ENCODE assay signal across 2 cellular contexts in the genomic region with DNA sequence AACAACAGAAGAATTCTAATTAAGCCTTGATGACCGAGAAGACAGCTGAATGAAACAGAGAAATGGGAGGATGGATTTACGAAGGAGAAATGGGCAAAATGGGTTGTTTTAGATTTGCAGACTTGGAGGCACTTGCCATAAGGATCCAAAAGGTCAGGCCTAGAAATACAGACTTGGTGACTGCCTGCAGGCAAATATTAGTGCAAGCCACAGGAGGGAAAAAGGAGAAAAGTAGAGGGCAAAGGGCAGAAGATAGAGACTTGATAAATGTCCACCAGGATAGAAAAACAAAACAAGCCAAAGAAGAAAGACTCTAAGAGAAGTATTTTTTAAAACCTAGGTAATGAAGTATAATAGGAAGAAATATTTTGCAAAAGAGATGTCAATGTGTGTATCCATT.
TF ChIP-seq lines count a peak whose summit lies in the region.

No MANE protein-coding gene starts in this region.

TF ChIP-seq in WTC11, 78 proteins besides CTCF, POLR2A, EP300 and RAD21:
- TF ChIP-seq ZMAT4 (CRISPR knock-in tag; IDR thresholded peaks at IDR 0.05) (no peak), ZSCAN18 (CRISPR knock-in tag; IDR thresholded peaks at IDR 0.05) (no peak), ZNF219 (CRISPR knock-in tag; IDR thresholded peaks at IDR 0.05; ENCODE audit: borderline replicate concordance) (no peak), ZNF396 (CRISPR knock-in tag; IDR thresholded peaks at IDR 0.05; ENCODE audit: borderline replicate concordance) (no peak), NFYB (CRISPR knock-in tag; conservative IDR thresholded peaks at IDR 0.05; ENCODE audit: low read depth) (no peak)
TF ChIP-seq in WTC11: peak in this region for 0.

TF ChIP-seq in HepG2, 621 proteins besides CTCF, POLR2A, EP300 and RAD21:
- TF ChIP-seq ZNF784 (CRISPR knock-in tag; IDR thresholded peaks at IDR 0.05; ENCODE audit: borderline replicate concordance) (no peak), ZNF235 (CRISPR knock-in tag; IDR thresholded peaks at IDR 0.05; ENCODE audit: borderline replicate concordance) (no peak), HNF4G (IDR thresholded peaks at IDR 0.05; ENCODE audit: borderline replicate concordance, low read depth, low read length) (peak; percentile 28; the same call in 1 of the 2 replicates), HNF4G (CRISPR knock-in tag; IDR thresholded peaks at IDR 0.05; ENCODE audit: borderline replicate concordance, low read depth) (no peak), SYNCRIP (IDR thresholded peaks at IDR 0.05; ENCODE audit: insufficient read depth, low read depth, low read length) (no peak), ZNF710 (CRISPR knock-in tag; IDR thresholded peaks at IDR 0.05; ENCODE audit: borderline replicate concordance) (peak; percentile 66; the same call in 1 of the 2 replicates), ZFY (CRISPR knock-in tag; IDR thresholded peaks at IDR 0.05) (peak; percentile 24; the same call in 1 of the 2 replicates), POGZ (CRISPR knock-in tag; IDR thresholded peaks at IDR 0.05) (0 out of 2 replicates have a peak, but pooled peaks have one; percentile 17), FOXP4 (CRISPR knock-in tag; IDR thresholded peaks at IDR 0.05) (0 out of 2 replicates have a peak, but pooled peaks have one; percentile 21), POGK (CRISPR knock-in tag; conservative IDR thresholded peaks at IDR 0.05) (no peak), ATRX (CRISPR knock-in tag; IDR thresholded peaks at IDR 0.05; ENCODE audit: borderline replicate concordance) (no peak), NR2F6 (IDR thresholded peaks at IDR 0.05) (peak; percentile 32; the same call in 1 of the 2 replicates), NR2F6 (CRISPR knock-in tag; IDR thresholded peaks at IDR 0.05) (no peak), HNF4A (CRISPR knock-in tag; IDR thresholded peaks at IDR 0.05) (peak; percentile 76)
- TF ChIP-seq, protein P1, sequence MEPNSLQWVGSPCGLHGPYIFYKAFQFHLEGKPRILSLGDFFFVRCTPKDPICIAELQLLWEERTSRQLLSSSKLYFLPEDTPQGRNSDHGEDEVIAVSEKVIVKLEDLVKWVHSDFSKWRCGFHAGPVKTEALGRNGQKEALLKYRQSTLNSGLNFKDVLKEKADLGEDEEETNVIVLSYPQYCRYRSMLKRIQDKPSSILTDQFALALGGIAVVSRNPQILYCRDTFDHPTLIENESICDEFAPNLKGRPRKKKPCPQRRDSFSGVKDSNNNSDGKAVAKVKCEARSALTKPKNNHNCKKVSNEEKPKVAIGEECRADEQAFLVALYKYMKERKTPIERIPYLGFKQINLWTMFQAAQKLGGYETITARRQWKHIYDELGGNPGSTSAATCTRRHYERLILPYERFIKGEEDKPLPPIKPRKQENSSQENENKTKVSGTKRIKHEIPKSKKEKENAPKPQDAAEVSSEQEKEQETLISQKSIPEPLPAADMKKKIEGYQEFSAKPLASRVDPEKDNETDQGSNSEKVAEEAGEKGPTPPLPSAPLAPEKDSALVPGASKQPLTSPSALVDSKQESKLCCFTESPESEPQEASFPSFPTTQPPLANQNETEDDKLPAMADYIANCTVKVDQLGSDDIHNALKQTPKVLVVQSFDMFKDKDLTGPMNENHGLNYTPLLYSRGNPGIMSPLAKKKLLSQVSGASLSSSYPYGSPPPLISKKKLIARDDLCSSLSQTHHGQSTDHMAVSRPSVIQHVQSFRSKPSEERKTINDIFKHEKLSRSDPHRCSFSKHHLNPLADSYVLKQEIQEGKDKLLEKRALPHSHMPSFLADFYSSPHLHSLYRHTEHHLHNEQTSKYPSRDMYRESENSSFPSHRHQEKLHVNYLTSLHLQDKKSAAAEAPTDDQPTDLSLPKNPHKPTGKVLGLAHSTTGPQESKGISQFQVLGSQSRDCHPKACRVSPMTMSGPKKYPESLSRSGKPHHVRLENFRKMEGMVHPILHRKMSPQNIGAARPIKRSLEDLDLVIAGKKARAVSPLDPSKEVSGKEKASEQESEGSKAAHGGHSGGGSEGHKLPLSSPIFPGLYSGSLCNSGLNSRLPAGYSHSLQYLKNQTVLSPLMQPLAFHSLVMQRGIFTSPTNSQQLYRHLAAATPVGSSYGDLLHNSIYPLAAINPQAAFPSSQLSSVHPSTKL (CRISPR knock-in tag; IDR thresholded peaks at IDR 0.05): 0 out of 2 replicates have a peak, but pooled peaks have one; percentile 25
